8 cellular contexts compared by ENCODE assay signal in genomic region chr11:119169272-119169719, GRCh38. TPM values are rescaled to one million over a fixed set of nuclear protein-coding genes. Genes with fewer than 3 reads are reported as not detected.
DNase-seq lines count a peak whose midpoint lies in the region; ATAC-seq, FAIRE-seq and TF ChIP-seq lines count a peak whose summit lies in the region.

No MANE protein-coding gene starts in this region.

- H3K9me3 Mint-ChIP-seq in activated T-helper 1 cell treated with anti-CD3 and anti-CD28 coated beads, Interleukin-12 subunit alpha, Interleukin-12 subunit beta, Interleukin-2, Interleukin-4 antibody, amounts not matched to agents 30 ng/mL and 10 ng/mL and 1 ng/mL, durations not matched to agents 14 hours and 24 hours and 36 hours: no peaks in the 10 kb centered on the region

- H3K27ac ChIP-seq in foreskin keratinocyte (peak overlapping the region; percentile 53), neutrophil (peak overlapping the region; percentile 93), vagina (peak overlapping the region; percentile 94)

- DNase-seq in ACHN (peak; percentile 82), HTR-8/SVneo (ENCODE audit: insufficient read length, low spot score) (peak; percentile 48), foreskin keratinocyte (peak; percentile 52 to 79), vagina (ENCODE audit: extremely low spot score in 2 of 2) (no peak)
- DNase-seq in activated T-helper 1 cell treated with anti-CD3 and anti-CD28 coated beads, Interleukin-12 subunit alpha, Interleukin-12 subunit beta, Interleukin-2, Interleukin-4 antibody, amounts not matched to agents 30 ng/mL and 10 ng/mL and 1 ng/mL, durations not matched to agents 14 hours and 24 hours and 36 hours (ENCODE audit: low spot score): peak; percentile 16

- H3K36me3 Mint-ChIP-seq in activated T-helper 1 cell treated with anti-CD3 and anti-CD28 coated beads, Interleukin-12 subunit alpha, Interleukin-12 subunit beta, Interleukin-2, Interleukin-4 antibody, amounts not matched to agents 30 ng/mL and 10 ng/mL and 1 ng/mL, durations not matched to agents 14 hours and 24 hours and 36 hours (ENCODE audit: low read depth): no peaks in the 10 kb centered on the region

- H3K4me1 ChIP-seq in foreskin keratinocyte: peaks cover 25% of the 10 kb centered on the region
- H3K4me1 ChIP-seq in neutrophil (ENCODE audit: control insufficient read depth in 1 of 2, insufficient read depth in 1 of 2, low read depth in 1 of 2, low read length in 1 of 2): peaks cover 31 to 37% of the 10 kb centered on the region in 2 experiments
- H3K4me1 ChIP-seq in vagina: peaks cover 11% of the 10 kb centered on the region

- no peak for TF ChIP-seq POLR2A in vagina (IDR thresholded peaks at IDR 0.05)

- peaks cover 17% of the 10 kb centered on the region for H3K36me3 ChIP-seq in neutrophil
- peaks cover 0 to 10% of the 10 kb centered on the region in 2 donors for H3K36me3 ChIP-seq in vagina

- peak overlapping the region; percentile 94 for H3K27ac Mint-ChIP-seq in activated T-helper 1 cell treated with anti-CD3 and anti-CD28 coated beads, Interleukin-12 subunit alpha, Interleukin-12 subunit beta, Interleukin-2, Interleukin-4 antibody, amounts not matched to agents 30 ng/mL and 10 ng/mL and 1 ng/mL, durations not matched to agents 14 hours and 24 hours and 36 hours

- intact Hi-C loops in activated T-helper 1 cell treated with anti-CD3 and anti-CD28 coated beads, Interleukin-12 subunit alpha, Interleukin-12 subunit beta, Interleukin-2, Interleukin-4 antibody, amounts not matched to agents 30 ng/mL and 10 ng/mL and 1 ng/mL, durations not matched to agents 14 hours and 24 hours and 36 hours (cut with micrococcal nuclease): loop anchor here (1.0 to 2.0 kb wide), 5 partner anchors 9 to 94 kb away; partner anchors contain the start of gene CBL
- intact Hi-C loops in vagina (cut with DNase I): no loop called here

- TF ChIP-seq CTCF in foreskin keratinocyte (conservative IDR thresholded peaks at IDR 0.05) (no peak), neutrophil (IDR thresholded peaks at IDR 0.05) (no peak), vagina (IDR thresholded peaks at IDR 0.05) (no peak)

- no peaks in the 10 kb centered on the region for H3K27me3 ChIP-seq in foreskin keratinocyte
- no peaks in the 10 kb centered on the region for H3K27me3 ChIP-seq in neutrophil
- no peaks in the 10 kb centered on the region for H3K27me3 ChIP-seq in vagina

- in situ Hi-C loops in ACHN (cut with HindIII; ENCODE audit: low pct_ligation_motif_present, low pct_unique_long_range_greater_than_20kb, low sequenced_read_pairs): no loop called here

- peaks cover 24% of the 10 kb centered on the region for H3K4me1 Mint-ChIP-seq in activated T-helper 1 cell treated with anti-CD3 and anti-CD28 coated beads, Interleukin-12 subunit alpha, Interleukin-12 subunit beta, Interleukin-2, Interleukin-4 antibody, amounts not matched to agents 30 ng/mL and 10 ng/mL and 1 ng/mL, durations not matched to agents 14 hours and 24 hours and 36 hours (ENCODE audit: low read depth)

- H3K4me3 ChIP-seq in neutrophil (ENCODE audit: low read depth in 1 of 2, low read length in 1 of 2): peak overlapping the region; percentile 86 to 99
- peak overlapping the region; percentile 83 to 85 for H3K4me3 ChIP-seq in vagina

- ATAC-seq in GM19035 (IDR thresholded peaks at IDR 0.05; ENCODE audit: unreplicated experiment) (peak; percentile 23), foreskin keratinocyte (peak; percentile 49), HG02588 (IDR thresholded peaks at IDR 0.05; ENCODE audit: unreplicated experiment) (no peak)

- peaks cover 2% of the 10 kb centered on the region for H3K27me3 Mint-ChIP-seq in activated T-helper 1 cell treated with anti-CD3 and anti-CD28 coated beads, Interleukin-12 subunit alpha, Interleukin-12 subunit beta, Interleukin-2, Interleukin-4 antibody, amounts not matched to agents 30 ng/mL and 10 ng/mL and 1 ng/mL, durations not matched to agents 14 hours and 24 hours and 36 hours (ENCODE audit: insufficient read depth)

- no peaks in the 10 kb centered on the region for H3K9me3 ChIP-seq in neutrophil
- H3K9me3 ChIP-seq in vagina: no peaks in the 10 kb centered on the region

- FAIRE-seq in HTR-8/SVneo (lab: Jason Lieb, UNC): no peak

- H3K4me3 Mint-ChIP-seq in activated T-helper 1 cell treated with anti-CD3 and anti-CD28 coated beads, Interleukin-12 subunit alpha, Interleukin-12 subunit beta, Interleukin-2, Interleukin-4 antibody, amounts not matched to agents 30 ng/mL and 10 ng/mL and 1 ng/mL, durations not matched to agents 14 hours and 24 hours and 36 hours: peak overlapping the region; percentile 92

RNA-seq across cellular contexts. Expression of gene NLRX1, which starts 0.8 kb away (rescaled TPM):
- 24.1 and 29.5 TPM in 2 replicates for total RNA-seq in activated T-helper 1 cell treated with anti-CD3 and anti-CD28 coated beads, Interleukin-12 subunit alpha, Interleukin-12 subunit beta, Interleukin-2, Interleukin-4 antibody, amounts not matched to agents 30 ng/mL and 10 ng/mL and 1 ng/mL, durations not matched to agents 14 hours and 24 hours and 36 hours
- total RNA-seq in foreskin keratinocyte: 9.9 and 12.6 TPM in 2 replicates
- 6.5 and 7.3 TPM in 2 replicates for polyA plus RNA-seq in foreskin keratinocyte
- total RNA-seq in vagina: 15.5 TPM

RNA-seq across cellular contexts. Expression of gene NHERF4, which starts 16.0 kb away (rescaled TPM):
- total RNA-seq in activated T-helper 1 cell treated with anti-CD3 and anti-CD28 coated beads, Interleukin-12 subunit alpha, Interleukin-12 subunit beta, Interleukin-2, Interleukin-4 antibody, amounts not matched to agents 30 ng/mL and 10 ng/mL and 1 ng/mL, durations not matched to agents 14 hours and 24 hours and 36 hours: 0.56 TPM in 1 of 2 replicates, not detected in the other
- total RNA-seq in foreskin keratinocyte (not detected in 2 replicates), vagina (0.25 TPM)
- polyA plus RNA-seq in foreskin keratinocyte: not detected in 2 replicates

RNA-seq across cellular contexts. Expression of gene ABCG4, which starts 20.4 kb away (rescaled TPM):
- 0.07 TPM in 1 of 2 replicates, not detected in the other for total RNA-seq in activated T-helper 1 cell treated with anti-CD3 and anti-CD28 coated beads, Interleukin-12 subunit alpha, Interleukin-12 subunit beta, Interleukin-2, Interleukin-4 antibody, amounts not matched to agents 30 ng/mL and 10 ng/mL and 1 ng/mL, durations not matched to agents 14 hours and 24 hours and 36 hours
- 0.46 and 0.51 TPM in 2 replicates for total RNA-seq in foreskin keratinocyte
- polyA plus RNA-seq in foreskin keratinocyte: 0.27 and 0.34 TPM in 2 replicates
- total RNA-seq in vagina: 3.2 TPM

RNA-seq across cellular contexts. Expression of gene CBL, which starts 36.8 kb away (rescaled TPM):
- 38.1 and 39.9 TPM in 2 replicates for total RNA-seq in activated T-helper 1 cell treated with anti-CD3 and anti-CD28 coated beads, Interleukin-12 subunit alpha, Interleukin-12 subunit beta, Interleukin-2, Interleukin-4 antibody, amounts not matched to agents 30 ng/mL and 10 ng/mL and 1 ng/mL, durations not matched to agents 14 hours and 24 hours and 36 hours
- total RNA-seq in foreskin keratinocyte: 22.8 and 26.1 TPM in 2 replicates
- polyA plus RNA-seq in foreskin keratinocyte: 4.8 and 5.1 TPM in 2 replicates
- total RNA-seq in vagina: 15.5 TPM

RNA-seq across cellular contexts. Expression of gene HINFP, which starts 47.9 kb away (rescaled TPM):
- 31.2 and 35.2 TPM in 2 replicates for total RNA-seq in activated T-helper 1 cell treated with anti-CD3 and anti-CD28 coated beads, Interleukin-12 subunit alpha, Interleukin-12 subunit beta, Interleukin-2, Interleukin-4 antibody, amounts not matched to agents 30 ng/mL and 10 ng/mL and 1 ng/mL, durations not matched to agents 14 hours and 24 hours and 36 hours
- 10.1 and 10.2 TPM in 2 replicates for total RNA-seq in foreskin keratinocyte
- polyA plus RNA-seq in foreskin keratinocyte: 8.7 and 8.9 TPM in 2 replicates
- total RNA-seq in vagina: 22.1 TPM

Comparison
In these comparisons a context has a peak if more than half of its experiments do, and no peak if none do; other contexts are left out.
1. DNase-seq: peak in ACHN (single experiment), HTR-8/SVneo (single experiment), activated T-helper 1 cell treated with anti-CD3 and anti-CD28 coated beads, Interleukin-12 subunit alpha, Interleukin-12 subunit beta, Interleukin-2, Interleukin-4 antibody, amounts not matched to agents 30 ng/mL and 10 ng/mL and 1 ng/mL, durations not matched to agents 14 hours and 24 hours and 36 hours (single experiment) and foreskin keratinocyte (2 of 2); none in vagina (0 of 2).
2. Peak in every context shown above with its lines, with median percentiles within 50 percentile points of each other: H3K27ac ChIP-seq.